In the genomic region with DNA sequence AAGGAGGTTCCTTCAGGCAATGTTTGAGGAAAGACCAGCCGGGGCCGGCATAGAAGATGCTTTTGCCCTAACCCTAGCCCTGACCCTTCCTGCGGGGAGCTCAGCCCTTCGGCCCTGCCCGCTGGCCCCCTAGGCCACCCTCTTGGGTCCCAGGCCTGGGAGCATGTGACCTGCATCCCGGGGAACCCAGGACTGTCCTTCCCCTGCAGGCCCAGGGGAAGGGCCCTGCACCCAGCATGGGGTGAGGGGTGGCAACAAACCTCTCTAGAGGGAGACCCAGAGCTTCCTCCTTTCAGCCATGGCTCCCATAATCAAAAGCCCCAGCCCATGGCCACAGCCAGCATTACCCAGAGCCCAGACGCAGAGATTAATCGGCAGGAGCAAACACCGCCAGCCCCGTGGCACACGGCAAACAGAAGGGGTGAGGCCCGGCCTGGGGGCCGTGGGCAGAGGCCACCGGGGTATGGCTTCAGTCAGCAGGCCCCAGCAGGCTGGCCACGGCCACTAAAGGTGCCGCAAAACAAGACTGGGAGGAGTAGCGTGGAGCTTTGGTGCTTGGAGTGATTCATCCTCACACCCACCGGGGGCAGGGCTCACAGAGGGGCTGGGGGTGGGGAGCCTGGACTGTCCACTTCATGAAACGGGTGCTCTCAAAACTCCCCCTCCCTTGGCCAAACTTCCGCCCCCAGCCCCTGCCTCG, we compare ENCODE assay signal across 16 cellular contexts.
"Had no signal": no experiment of that assay in that cellular context is flagged by ENCODE, and none has a peak within 500 bp of the region (broad histone marks: within the 10 kb centered on the region; RNA-seq: fewer than 3 reads in every experiment).

No MANE protein-coding gene starts in this region.

- H3K27ac Mint-ChIP-seq: activated T-cell treated with anti-CD3 and anti-CD28 coated beads, Interleukin-2, amount 50 U/mL, for 24 hours; mesothelial cell of epicardium; T-cell had no signal

- H3K4me1 ChIP-seq: adrenal gland, colonic mucosa, upper lobe of left lung had no signal

- H3K4me3 Mint-ChIP-seq: activated naive CD4-positive, alpha-beta T cell treated with anti-CD3 and anti-CD28 coated beads, Interleukin-2, amount 50 U/mL, for 24 hours; activated T-cell treated with anti-CD3 and anti-CD28 coated beads, Interleukin-2, amount 50 U/mL, for 24 hours; mesothelial cell of epicardium; stimulated activated naive CD8-positive, alpha-beta T cell treated with anti-CD3 and anti-CD28 coated beads, Interleukin-15, amount 100 ng/mL, for 72 hours; T-cell had no signal

- ATAC-seq: stimulated activated naive CD8-positive, alpha-beta T cell treated with anti-CD3 and anti-CD28 coated beads, Interleukin-15, amount 100 ng/mL, for 72 hours; T-cell had no signal

- H3K27me3 Mint-ChIP-seq: activated naive CD4-positive, alpha-beta T cell treated with anti-CD3 and anti-CD28 coated beads, Interleukin-2, amount 50 U/mL, for 24 hours; stimulated activated naive CD8-positive, alpha-beta T cell treated with anti-CD3 and anti-CD28 coated beads, Interleukin-15, amount 100 ng/mL, for 72 hours had no signal

- H3K4me3 ChIP-seq: adrenal gland, colonic mucosa, esophagus muscularis mucosa, SK-N-MC, testis, upper lobe of left lung had no signal

- H3K4me1 Mint-ChIP-seq: activated naive CD4-positive, alpha-beta T cell treated with anti-CD3 and anti-CD28 coated beads, Interleukin-2, amount 50 U/mL, for 24 hours; mesothelial cell of epicardium; stimulated activated naive CD8-positive, alpha-beta T cell treated with anti-CD3 and anti-CD28 coated beads, Interleukin-15, amount 100 ng/mL, for 72 hours; T-cell had no signal

- H3K27me3 ChIP-seq: adrenal gland, colonic mucosa, testis, upper lobe of left lung had no signal

- H3K9me3 ChIP-seq: adrenal gland, colonic mucosa, esophagus muscularis mucosa, testis, upper lobe of left lung had no signal

- H3K9me3 Mint-ChIP-seq: activated naive CD4-positive, alpha-beta T cell treated with anti-CD3 and anti-CD28 coated beads, Interleukin-2, amount 50 U/mL, for 24 hours; activated T-cell treated with anti-CD3 and anti-CD28 coated beads, Interleukin-2, amount 50 U/mL, for 24 hours; mesothelial cell of epicardium; stimulated activated naive CD8-positive, alpha-beta T cell treated with anti-CD3 and anti-CD28 coated beads, Interleukin-15, amount 100 ng/mL, for 72 hours; T-cell had no signal

- H3K27ac ChIP-seq: adrenal gland, colonic mucosa, esophagus muscularis mucosa, SK-N-MC, testis, upper lobe of left lung had no signal

- DNase-seq: activated CD4-positive, alpha-beta T cell treated with anti-CD3 and anti-CD28 coated beads for 1 hour; activated CD4-positive, alpha-beta T cell treated with anti-CD3 and anti-CD28 coated beads, Interleukin-2, amount 50 U/mL, for 48 hours; activated T-cell treated with anti-CD3 and anti-CD28 coated beads, Interleukin-2, amount 50 U/mL, for 24 hours; caudate nucleus; colonic mucosa; hippocampal formation; stimulated activated naive CD8-positive, alpha-beta T cell treated with anti-CD3 and anti-CD28 coated beads, Interleukin-15, amount 100 ng/mL, for 72 hours; T-cell; T-helper 9 cell; testis had no signal

- H3K36me3 Mint-ChIP-seq: activated naive CD4-positive, alpha-beta T cell treated with anti-CD3 and anti-CD28 coated beads, Interleukin-2, amount 50 U/mL, for 24 hours; mesothelial cell of epicardium; T-cell had no signal

- H3K36me3 ChIP-seq: adrenal gland, colonic mucosa, esophagus muscularis mucosa, upper lobe of left lung had no signal
